8 cellular contexts compared by ENCODE assay signal in genomic region chr11:9568854-9569587, GRCh38. TPM values are rescaled to one million over a fixed set of nuclear protein-coding genes. Genes with fewer than 3 reads are reported as not detected.
DNase-seq lines count a peak whose midpoint lies in the region; ATAC-seq and TF ChIP-seq lines count a peak whose summit lies in the region.

No MANE protein-coding gene starts in this region.

- peaks cover 7 to 13% of the 10 kb centered on the region in 2 donors for H3K4me1 ChIP-seq in breast epithelium

- peak overlapping the region; percentile 99 for H3K27ac ChIP-seq in breast epithelium
- H3K27ac ChIP-seq in temporal lobe (ENCODE audit: low read depth, low read length) = peak overlapping the region; percentile 46

- H3K9me3 ChIP-seq in breast epithelium = no peaks in the 10 kb centered on the region

- intact Hi-C loops in breast epithelium (cut with DNase I; ENCODE audit: low total_unique reads) = no loop called here

- peak in 1 of 3 donors; percentile 17 for TF ChIP-seq CTCF in breast epithelium (IDR thresholded peaks at IDR 0.05)

- peak; percentile 71 for TF ChIP-seq POLR2A in breast epithelium (IDR thresholded peaks at IDR 0.05)

- ATAC-seq in HG03135 (IDR thresholded peaks at IDR 0.05; ENCODE audit: unreplicated experiment) = no peak

- H3K27me3 ChIP-seq in breast epithelium = no peaks in the 10 kb centered on the region

- peak overlapping the region in 2 of 3 donors; percentile 26 to 47 for H3K4me3 ChIP-seq in breast epithelium

- H3K36me3 ChIP-seq in breast epithelium = no peaks in the 10 kb centered on the region

- DNase-seq in NCI-H510A treated with DMSO at 0.1 percent for 48 hours (lab: John Stamatoyannopoulos, UW) (peak; percentile 59), NCI-H510A (lab: John Stamatoyannopoulos, UW) (no peak), NCI-H226 (peak; percentile 81), breast epithelium (ENCODE audit: low spot score in 2 of 2) (peak; percentile 82 to 87), kidney glomerular epithelial cell (lab: John Stamatoyannopoulos, UW) (peak; percentile 91), OCI-M2 (lab: John Stamatoyannopoulos, UW; ENCODE audit: unreplicated experiment) (no peak)

RNA-seq across cellular contexts. Expression of gene WEE1, which starts 4.4 kb away (rescaled TPM):
- total RNA-seq in breast epithelium (100 to 1,000 TPM in 1 of 3 donors, 10 to 100 TPM in 2; 25.0 to 128 (median 66.5) TPM), temporal lobe (17.0 TPM)

Comparison
In these comparisons a context has a peak if more than half of its experiments do, and no peak if none do; other contexts are left out.
1. DNase-seq: peak in NCI-H510A treated with DMSO at 0.1 percent for 48 hours (single experiment), NCI-H226 (single experiment), breast epithelium (2 of 2) and kidney glomerular epithelial cell (single experiment); none in NCI-H510A (single experiment) and OCI-M2 (single experiment).